Comparison of ENCODE assay signal across 8 cellular contexts in the genomic region with DNA sequence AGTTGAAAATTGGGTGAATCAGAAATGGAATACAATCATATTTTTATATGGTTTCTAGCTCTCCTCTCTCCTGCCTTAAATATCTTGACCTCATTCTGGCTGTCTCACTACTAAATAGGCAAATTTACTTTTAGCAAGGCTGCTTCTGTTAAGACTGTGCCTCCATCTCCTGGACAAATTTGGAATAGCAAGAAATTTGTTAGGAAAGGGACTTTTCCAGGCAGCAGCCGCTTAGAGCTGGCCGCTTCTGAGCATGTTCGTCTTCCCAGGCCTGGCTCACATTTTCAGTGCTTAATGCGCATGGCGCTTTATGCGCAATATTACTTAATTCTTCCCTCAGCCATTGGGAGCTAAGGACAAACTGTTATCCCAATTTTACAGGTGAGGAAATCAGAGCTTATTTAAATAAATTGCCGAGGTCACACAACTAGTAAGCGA. TPM values are rescaled to one million over a fixed set of nuclear protein-coding genes. Genes with fewer than 3 reads are reported as not detected.
DNase-seq lines count a peak whose midpoint lies in the region; ATAC-seq and TF ChIP-seq lines count a peak whose summit lies in the region.

No MANE protein-coding gene starts in this region.

- H3K9me3 Mint-ChIP-seq in endothelial cell (ENCODE audit: unreplicated experiment) (no peaks in the 10 kb centered on the region), memory B cell (peaks cover 2% of the 10 kb centered on the region)

- H3K27me3 ChIP-seq in testis = no peaks in the 10 kb centered on the region

- TF ChIP-seq CTCF in C4-2B (conservative IDR thresholded peaks at IDR 0.05) (peak; percentile 92), WI38 (IDR thresholded peaks at IDR 0.05; ENCODE audit: low read depth, low read length) (peak; percentile 63), endothelial cell (IDR thresholded peaks at IDR 0.05; ENCODE audit: unreplicated experiment) (peak; percentile 88), testis (IDR thresholded peaks at IDR 0.05) (peak; percentile 75 to 95 (median 78))

- H3K4me3 ChIP-seq in WI38 (ENCODE audit: low read depth, low read length) (no peak overlapping the region), testis (no peak overlapping the region)

- H3K4me3 Mint-ChIP-seq in endothelial cell (ENCODE audit: unreplicated experiment) (no peak overlapping the region), memory B cell (peak overlapping the region; percentile 25)

- DNase-seq in GOT3 (lab: John Stamatoyannopoulos, UW) = peak; percentile 32
- peak; percentile 67 for DNase-seq in NCI-H345 (lab: John Stamatoyannopoulos, UW)
- DNase-seq in endothelial cell (ENCODE audit: low spot score) = peak; percentile 71
- peak; percentile 62 to 86 for DNase-seq in memory B cell (ENCODE audit: low spot score in 2 of 2)
- DNase-seq in testis = peak; percentile 73

- WGBS in testis, 2 donors = 29 to 41% methylated on average over 8 of the region's 8 CpGs

- no peaks in the 10 kb centered on the region for H3K9me3 ChIP-seq in testis

- peak; percentile 11 for ATAC-seq in memory B cell (ENCODE audit: low read depth)
- ATAC-seq in HG02884 (IDR thresholded peaks at IDR 0.05; ENCODE audit: unreplicated experiment) = no peak

- H3K36me3 ChIP-seq in testis (ENCODE audit: low read depth, missing control alignments) = no peaks in the 10 kb centered on the region

- TF ChIP-seq POLR2A in testis (IDR thresholded peaks at IDR 0.05) = no peak

- H3K4me1 ChIP-seq in testis = peaks cover 20% of the 10 kb centered on the region

- peaks cover 5% of the 10 kb centered on the region for H3K27me3 Mint-ChIP-seq in endothelial cell (ENCODE audit: unreplicated experiment)
- no peaks in the 10 kb centered on the region for H3K27me3 Mint-ChIP-seq in memory B cell

- H3K4me1 Mint-ChIP-seq in endothelial cell (ENCODE audit: unreplicated experiment) = peaks cover 22% of the 10 kb centered on the region
- peaks cover 35% of the 10 kb centered on the region for H3K4me1 Mint-ChIP-seq in memory B cell

- intact Hi-C loops in testis (cut with DNase I; ENCODE audit: low total_unique reads) = loop anchor here (5.0 kb wide), 1 partner anchor 249 kb away; no protein-coding TSS in a partner anchor

- H3K27ac Mint-ChIP-seq in endothelial cell (ENCODE audit: unreplicated experiment) (no peak overlapping the region), memory B cell (peak overlapping the region; percentile 45)

- H3K27ac ChIP-seq in C4-2B = no peak overlapping the region
- H3K27ac ChIP-seq in testis = peak overlapping the region in 1 of 2 donors; percentile 71

- peaks cover 21% of the 10 kb centered on the region for H3K36me3 Mint-ChIP-seq in endothelial cell (ENCODE audit: low read depth, unreplicated experiment)
- H3K36me3 Mint-ChIP-seq in memory B cell = peaks cover 11% of the 10 kb centered on the region

RNA-seq across cellular contexts. Expression of gene PEX26, which starts 1.7 kb away (rescaled TPM):
- total RNA-seq in endothelial cell (ENCODE audit: unreplicated experiment) = 49.7 TPM
- total RNA-seq in testis = 10 to 100 TPM; 29.1 to 33.4 TPM
- polyA plus RNA-seq in testis (ENCODE audit: insufficient read depth, low read depth, low replicate concordance) = 16.8 TPM

RNA-seq across cellular contexts. Expression of gene TUBA8, which starts 34.5 kb away (rescaled TPM):
- total RNA-seq in endothelial cell (ENCODE audit: unreplicated experiment) (0.46 TPM), testis (10 to 100 TPM; 17.2 to 60.5 TPM)
- 66.6 TPM for polyA plus RNA-seq in testis (ENCODE audit: insufficient read depth, low read depth, low replicate concordance)

RNA-seq across cellular contexts. Expression of gene MICAL3, which starts 51.7 kb away (rescaled TPM):
- total RNA-seq in endothelial cell (ENCODE audit: unreplicated experiment) (54.3 TPM), testis (100 to 1,000 TPM; 103 to 106 TPM)
- 104 TPM for polyA plus RNA-seq in testis (ENCODE audit: insufficient read depth, low read depth, low replicate concordance)

Comparison
In these comparisons a context has a peak if more than half of its experiments do, and no peak if none do; other contexts are left out.
1. RNA of gene TUBA8, which starts 34.5 kb away (total RNA-seq): 17.2 to 60.5 TPM in testis; 0.46 TPM in endothelial cell (single experiment); every median in the first group is over 10 times any median in the second.
2. Peak in every context shown above with its lines, with median percentiles within 50 percentile points of each other: CTCF ChIP-seq and DNase-seq.